In the genomic region with DNA sequence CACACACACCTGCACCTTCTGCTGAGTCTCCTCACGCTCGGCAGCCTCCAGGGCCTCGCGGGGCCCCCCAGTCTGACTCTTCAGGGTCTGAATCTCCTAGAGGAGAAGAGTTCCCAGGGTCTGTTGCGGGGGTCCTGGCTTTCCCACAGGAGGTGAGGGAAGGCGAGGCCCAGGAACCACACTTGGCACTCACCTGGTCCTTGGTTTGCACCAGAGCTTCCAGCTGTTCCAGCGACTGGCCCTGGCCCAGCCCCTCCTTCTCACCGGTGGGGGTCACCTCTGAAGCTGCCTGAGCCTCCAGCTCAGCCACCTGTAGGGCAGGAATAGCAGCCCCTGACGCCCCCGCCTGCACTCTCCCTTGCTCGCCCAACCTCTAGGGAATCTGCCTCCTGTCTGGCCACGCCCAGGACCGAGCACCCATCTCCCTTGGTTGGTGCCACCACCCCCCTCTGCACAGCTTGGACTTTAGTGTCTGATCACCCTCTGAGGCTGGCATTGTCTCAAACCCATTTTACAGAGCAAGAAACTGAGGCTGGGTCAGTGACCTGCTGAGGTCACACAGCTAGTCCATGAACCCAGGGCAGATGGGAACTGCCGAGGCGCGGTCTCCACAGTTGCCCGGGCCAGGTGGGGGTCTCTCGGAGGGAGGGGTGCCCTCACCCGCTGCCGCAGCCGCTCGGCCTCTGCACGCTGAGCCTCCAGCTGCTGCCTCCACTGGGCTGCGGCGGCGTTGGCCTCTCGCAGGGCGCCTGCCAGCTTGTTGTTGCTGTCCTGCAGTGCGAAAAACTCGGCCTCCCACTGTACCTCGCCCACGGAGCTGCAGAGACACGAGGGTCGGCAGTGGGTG, we compare ENCODE assay signal across 15 cellular contexts. TPM values are rescaled to one million over a fixed set of nuclear protein-coding genes. Genes with fewer than 3 reads are reported as not detected.
DNase-seq lines count a peak whose midpoint lies in the region; ATAC-seq, FAIRE-seq and TF ChIP-seq lines count a peak whose summit lies in the region.
"Had no signal": no experiment of that assay in that cellular context is flagged by ENCODE, and none has a peak within 500 bp of the region (broad histone marks: within the 10 kb centered on the region; RNA-seq: fewer than 3 reads in every experiment).

No MANE protein-coding gene starts in this region.

- no peaks in the 10 kb centered on the region for H3K27me3 ChIP-seq in iPS-15b (ENCODE audit: control insufficient read depth, insufficient read depth, low read length)
- H3K27me3 ChIP-seq in aorta (ENCODE audit: control insufficient read depth in 1 of 2, insufficient read depth in 2 of 2, low read length in 1 of 2) = no peaks in the 10 kb centered on the region

- FAIRE-seq in frontal cortex (lab: Jason Lieb, UNC) = no peak
- FAIRE-seq: A204.1 had no signal

- peak overlapping the region; percentile 26 for H3K4me3 ChIP-seq in iPS-15b (ENCODE audit: low read depth, low read length)
- H3K4me3 ChIP-seq in aorta (ENCODE audit: low read length in 2 of 2) = no peak overlapping the region

- peaks cover 31% of the 10 kb centered on the region for H3K27me3 Mint-ChIP-seq in stimulated activated naive CD8-positive, alpha-beta T cell treated with anti-CD3 and anti-CD28 coated beads, Interleukin-15, amount 100 ng/mL, for 72 hours
- H3K27me3 Mint-ChIP-seq in dendritic cell treated with granulocyte-macrophage colony-stimulating factor and Interleukin-4, amounts not matched to agents 40 ng/mL and 50 ng/mL, for 4 days = no peaks in the 10 kb centered on the region

- H3K9me3 Mint-ChIP-seq in stimulated activated naive CD8-positive, alpha-beta T cell treated with anti-CD3 and anti-CD28 coated beads, Interleukin-15, amount 100 ng/mL, for 72 hours = no peaks in the 10 kb centered on the region
- H3K9me3 Mint-ChIP-seq in dendritic cell treated with granulocyte-macrophage colony-stimulating factor and Interleukin-4, amounts not matched to agents 40 ng/mL and 50 ng/mL, for 4 days = no peaks in the 10 kb centered on the region

- H3K4me1 Mint-ChIP-seq in stimulated activated naive CD8-positive, alpha-beta T cell treated with anti-CD3 and anti-CD28 coated beads, Interleukin-15, amount 100 ng/mL, for 72 hours = peaks cover 17% of the 10 kb centered on the region
- H3K4me1 Mint-ChIP-seq in dendritic cell treated with granulocyte-macrophage colony-stimulating factor and Interleukin-4, amounts not matched to agents 40 ng/mL and 50 ng/mL, for 4 days (ENCODE audit: low read depth) = peaks cover 23% of the 10 kb centered on the region

- H3K9me3 ChIP-seq in iPS-15b (ENCODE audit: control insufficient read depth, insufficient read depth, low read length) (no peaks in the 10 kb centered on the region), aorta (ENCODE audit: control insufficient read depth, low read length) (no peaks in the 10 kb centered on the region)

- peak; percentile 5 for ATAC-seq in stimulated activated naive CD8-positive, alpha-beta T cell treated with anti-CD3 and anti-CD28 coated beads, Interleukin-15, amount 100 ng/mL, for 72 hours
- ATAC-seq in stimulated activated naive CD8-positive, alpha-beta T cell treated with anti-CD3 and anti-CD28 coated beads, Interleukin-15, Interleukin-2, amounts not matched to agents 100 U/mL and 50 U/mL, for 24 hours = no peak
- ATAC-seq in aorta (ENCODE audit: low FRiP score) = peak; percentile 4

- peaks cover 82% of the 10 kb centered on the region for H3K36me3 Mint-ChIP-seq in dendritic cell treated with granulocyte-macrophage colony-stimulating factor and Interleukin-4, amounts not matched to agents 40 ng/mL and 50 ng/mL, for 4 days (ENCODE audit: low read depth)

- H3K4me3 Mint-ChIP-seq in stimulated activated naive CD8-positive, alpha-beta T cell treated with anti-CD3 and anti-CD28 coated beads, Interleukin-15, amount 100 ng/mL, for 72 hours = peak overlapping the region; percentile 72 to 79
- peak overlapping the region; percentile 23 for H3K4me3 Mint-ChIP-seq in dendritic cell treated with granulocyte-macrophage colony-stimulating factor and Interleukin-4, amounts not matched to agents 40 ng/mL and 50 ng/mL, for 4 days

- WGBS in aorta, 2 donors = 88 to 89% methylated on average over 34 of the region's 34 CpGs

- no peak overlapping the region for H3K9ac ChIP-seq in iPS-15b (ENCODE audit: low read depth, low read length)

- H3K27ac ChIP-seq in aorta (ENCODE audit: low read depth in 1 of 2, low read length in 2 of 2) = no peak overlapping the region
- H3K27ac ChIP-seq: C4-2B had no signal

- no peak for DNase-seq in stimulated activated naive CD8-positive, alpha-beta T cell treated with anti-CD3 and anti-CD28 coated beads, Interleukin-15, amount 100 ng/mL, for 72 hours
- DNase-seq in stimulated activated naive CD8-positive, alpha-beta T cell treated with anti-CD3 and anti-CD28 coated beads, Interleukin-15, Interleukin-2, amounts not matched to agents 100 U/mL and 50 U/mL, for 24 hours = no peak
- DNase-seq in aorta = no peak
- DNase-seq in frontal cortex (ENCODE audit: low spot score in 2 of 2) = no peak
- DNase-seq in GM10248 (ENCODE audit: extremely low spot score) = no peak
- DNase-seq in stimulated activated CD4-positive, alpha-beta T cell treated with anti-CD3 and anti-CD28 coated beads, Interleukin-2, amount 100 ng/mL, for 24 hours = no peak
- DNase-seq: COR-L47, DMS153, NCI-H1930, NCI-H2171 treated with DMSO at 0.1 percent for 48 hours, NCI-H774 had no signal

- peaks cover 2% of the 10 kb centered on the region for H3K4me1 ChIP-seq in iPS-15b (ENCODE audit: control insufficient read depth, insufficient read depth, low read length)
- no peaks in the 10 kb centered on the region for H3K4me1 ChIP-seq in aorta (ENCODE audit: control insufficient read depth in 1 of 2, insufficient read depth in 2 of 2, low read length in 2 of 2)

- H3K36me3 ChIP-seq in iPS-15b (ENCODE audit: control insufficient read depth, insufficient read depth, low read length) (peaks cover 33% of the 10 kb centered on the region), aorta (ENCODE audit: control insufficient read depth in 1 of 2, insufficient read depth in 2 of 2, low read length in 1 of 2) (no peaks in the 10 kb centered on the region)

- intact Hi-C loops in dendritic cell treated with granulocyte-macrophage colony-stimulating factor and Interleukin-4, amounts not matched to agents 40 ng/mL and 50 ng/mL, for 4 days (cut with micrococcal nuclease) = loop anchor here (1.0 kb wide), 1 partner anchor 12 kb away; a partner anchor contains a TSS
- intact Hi-C loops in aorta (cut with DNase I) = no loop called here

- POLR2A ChIA-PET in GM10248 (lab: Yijun Ruan, JAX) = interaction anchor here (1.0 kb wide), 1 partner anchor 12 kb away, joined by 7 read pairs; a partner anchor contains a TSS

- TF ChIP-seq CTCF in GM10248 (IDR thresholded peaks at IDR 0.05; ENCODE audit: control extremely low read depth, extremely low read depth, low read depth, missing control alignments) = no peak

- H3K27ac Mint-ChIP-seq in stimulated activated naive CD8-positive, alpha-beta T cell treated with anti-CD3 and anti-CD28 coated beads, Interleukin-15, amount 100 ng/mL, for 72 hours = no peak overlapping the region
- no peak overlapping the region for H3K27ac Mint-ChIP-seq in dendritic cell treated with granulocyte-macrophage colony-stimulating factor and Interleukin-4, amounts not matched to agents 40 ng/mL and 50 ng/mL, for 4 days

- CTCF ChIA-PET in GM10248 (lab: Yijun Ruan, JAX) = no interaction called here

RNA-seq across cellular contexts. Expression of a gene that starts 9.5 kb away (rescaled TPM):
- 10 to 100 TPM; 23.6 to 29.5 TPM for total RNA-seq in aorta
- 10 to 100 TPM; 38.9 to 59.9 TPM for polyA plus RNA-seq in aorta
- 20.4 TPM for total RNA-seq in frontal cortex

RNA-seq across cellular contexts. Expression of a gene that starts 12.0 kb away (rescaled TPM):
- total RNA-seq in aorta (10 to 100 TPM; 25.0 to 32.2 TPM), frontal cortex (66.9 TPM)
- 10 to 100 TPM; 38.2 to 51.4 TPM for polyA plus RNA-seq in aorta

RNA-seq across cellular contexts. Expression of a gene that starts 12.4 kb away (rescaled TPM):
- total RNA-seq in aorta (100 to 1,000 TPM; 121 to 130 TPM), frontal cortex (92.5 TPM)
- 100 to 1,000 TPM; 166 to 180 TPM for polyA plus RNA-seq in aorta

RNA-seq across cellular contexts. Expression of a gene that starts 35.6 kb away (rescaled TPM):
- total RNA-seq in aorta (1 to 10 TPM in 1 of 2 donors, under 1 TPM in 1; 0.49 to 3.3 TPM), frontal cortex (21.2 TPM)
- 1 to 10 TPM in 1 of 2 donors, under 1 TPM in 1; 0.51 to 1.3 TPM for polyA plus RNA-seq in aorta
